Comparison of ENCODE assay signal across 21 cellular contexts in the genomic region with DNA sequence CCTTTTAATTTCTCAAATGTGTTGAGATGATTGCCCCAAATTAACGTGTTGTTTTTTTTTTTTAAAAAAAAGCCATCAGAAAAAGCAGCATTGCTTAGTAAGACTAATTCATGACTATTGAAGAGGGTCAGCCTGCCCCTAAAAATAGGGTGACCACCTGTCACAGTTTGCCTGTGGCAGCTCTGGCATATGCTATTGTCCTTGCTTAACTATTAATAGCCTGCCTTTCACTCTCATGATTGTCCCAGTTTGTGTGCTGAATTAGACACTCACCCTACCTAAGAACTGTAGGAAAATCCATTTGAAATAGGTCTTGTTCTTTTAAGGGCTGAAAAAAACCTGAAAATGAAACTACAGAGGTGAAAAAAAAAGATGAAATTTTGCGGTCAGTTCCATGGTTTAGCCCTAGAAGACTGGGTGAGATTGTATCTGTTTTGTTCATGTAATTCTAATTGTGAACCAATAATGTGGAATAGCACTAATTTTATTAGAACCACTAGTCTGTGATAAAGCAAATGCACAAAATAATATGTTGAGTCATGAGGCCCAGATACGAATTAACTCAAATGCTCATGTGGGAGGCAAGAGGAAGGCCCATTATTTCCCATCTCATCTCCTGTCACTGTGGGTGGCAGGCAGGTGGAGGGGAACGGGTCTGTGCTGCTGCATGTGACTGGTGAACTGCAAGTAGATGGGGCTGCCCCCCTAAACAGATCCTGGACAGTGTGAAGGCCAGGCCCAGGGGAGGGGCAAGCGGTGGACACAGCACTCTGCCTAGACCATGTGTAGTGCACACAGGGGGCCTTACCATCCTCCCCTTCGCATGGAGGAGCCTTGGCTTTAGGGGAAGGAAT.
DNase-seq lines count a peak whose midpoint lies in the region; ATAC-seq, FAIRE-seq and TF ChIP-seq lines count a peak whose summit lies in the region.
"Had no signal": no experiment of that assay in that cellular context is flagged by ENCODE, and none has a peak within 500 bp of the region (broad histone marks: within the 10 kb centered on the region; RNA-seq: fewer than 3 reads in every experiment).

No MANE protein-coding gene starts in this region.

- no peak overlapping the region; the same call in 1 of the 2 replicates for H3K14ac ChIP-seq in H9 (ENCODE audit: insufficient read depth, low read length)

- H3K4me3 Mint-ChIP-seq in H9 = no peak overlapping the region
- H3K4me3 Mint-ChIP-seq: activated CD4-positive, alpha-beta memory T cell treated with anti-CD3 and anti-CD28 coated beads for 36 hours; activated naive CD8-positive, alpha-beta T cell treated with anti-CD3 and anti-CD28 coated beads for 36 hours; activated T-cell treated with anti-CD3 and anti-CD28 coated beads, Interleukin-2, amount 50 U/mL, for 4 hours; HFFc6; neural progenitor cell had no signal

- no peak overlapping the region for H2AFZ ChIP-seq in H9 (ENCODE audit: low read length)
- H2AFZ ChIP-seq in GM12878 (ENCODE audit: control insufficient read depth, low read depth, low read length) = no peak overlapping the region
- H2AFZ ChIP-seq: neural progenitor cell had no signal

- H3K79me2 ChIP-seq in H9 (ENCODE audit: insufficient read depth, low read length) = no peaks in the 10 kb centered on the region
- H3K79me2 ChIP-seq in GM12878 (ENCODE audit: control insufficient read depth, insufficient read depth, low read length) = no peaks in the 10 kb centered on the region

- no CpG with 5 or more reads among the region's 6 CpGs for WGBS in H9 (ENCODE audit: extremely low coverage, insufficient read length, low lambda C conversion rate)
- WGBS in GM12878 (ENCODE audit: insufficient coverage, insufficient replicate concordance, low lambda C conversion rate, missing lambda C conversion rate) = 38% methylated on average over 6 of the region's 6 CpGs

- no peak overlapping the region for H2BK20ac ChIP-seq in H9 (ENCODE audit: low read depth, low read length, poor library complexity, severe bottlenecking)

- peak; percentile 39; the same call in 2 of the 3 replicates for ATAC-seq in GM12878
- no peak for ATAC-seq in HG02973 (IDR thresholded peaks at IDR 0.05; ENCODE audit: unreplicated experiment)
- ATAC-seq: activated T-cell treated with anti-CD3 and anti-CD28 coated beads, Interleukin-2, amount 50 U/mL, for 4 hours; upper lobe of right lung had no signal

- TF ChIP-seq RAD21 in GM12878 (IDR thresholded peaks at IDR 0.05; ENCODE audit: insufficient read depth, low read depth, low read length) = no peak

- H3K27ac ChIP-seq in H9 (ENCODE audit: insufficient read length, low read depth, low read length) (no peak overlapping the region), GM12878 (ENCODE audit: control insufficient read depth, insufficient read depth) (no peak overlapping the region)
- H3K27ac ChIP-seq: esophagus squamous epithelium, heart right ventricle, neural progenitor cell, stomach, upper lobe of right lung had no signal

- no peaks in the 10 kb centered on the region for H3K36me3 ChIP-seq in GM12878 (ENCODE audit: control insufficient read depth in 2 of 2, insufficient read depth in 2 of 2, low read length in 1 of 2)
- H3K36me3 ChIP-seq: esophagus squamous epithelium, heart right ventricle, neural progenitor cell, stomach, upper lobe of right lung had no signal

- peaks cover 4 to 5% of the 10 kb centered on the region in 2 experiments; a peak in 2 of 4 replicates for H3K4me1 Mint-ChIP-seq in H9
- H3K4me1 Mint-ChIP-seq: activated naive CD8-positive, alpha-beta T cell treated with anti-CD3 and anti-CD28 coated beads for 36 hours had no signal

- H3K23ac ChIP-seq in H9 (ENCODE audit: insufficient read length, low read depth, low read length) = no peak overlapping the region

- no peaks in the 10 kb centered on the region for H4K20me1 ChIP-seq in H9 (ENCODE audit: control insufficient read depth, insufficient read depth, insufficient read length)
- no peaks in the 10 kb centered on the region for H4K20me1 ChIP-seq in GM12878 (ENCODE audit: control insufficient read depth, insufficient read depth)

- no peaks in the 10 kb centered on the region for H3K27me3 ChIP-seq in H9 (ENCODE audit: insufficient read depth, low read length)
- H3K27me3 ChIP-seq in GM12878 (replicated peaks in 1 of 2; ENCODE audit: control insufficient read depth in 2 of 2, insufficient read depth in 2 of 2, low read length in 1 of 2) = peaks cover 0 to 4% of the 10 kb centered on the region in 2 experiments; a peak in 1 of 4 replicates
- H3K27me3 ChIP-seq: neural progenitor cell had no signal

- H2BK15ac ChIP-seq in H9 (ENCODE audit: low read depth, low read length) = no peak overlapping the region

- BruUV-seq in GM12878 (replicated peaks; lab: Mats Ljungman, UMichigan) = no TSS peak

- no peak overlapping the region for H3K9ac ChIP-seq in H9 (ENCODE audit: extremely low read depth, insufficient read length, low read length)
- no peak overlapping the region for H3K9ac ChIP-seq in GM12878 (ENCODE audit: control insufficient read depth, insufficient read depth, low read length)
- H3K9ac ChIP-seq: neural progenitor cell had no signal

- FAIRE-seq in GM12878 (lab: Jason Lieb, UNC) = no peak

- H3K4me2 ChIP-seq in H9 (ENCODE audit: insufficient read depth, insufficient read length, low read length) (no peak overlapping the region), GM12878 (ENCODE audit: control insufficient read depth, insufficient read depth) (no peak overlapping the region)
- H3K4me2 ChIP-seq: neural progenitor cell had no signal

- H3K9me3 ChIP-seq in H9 (ENCODE audit: control insufficient read depth, low read depth, low read length) = no peaks in the 10 kb centered on the region
- H3K9me3 ChIP-seq in GM12878 (replicated peaks; ENCODE audit: control insufficient read depth, insufficient read depth, low read length) = no peaks in the 10 kb centered on the region
- H3K9me3 ChIP-seq: esophagus squamous epithelium, heart right ventricle, stomach, upper lobe of right lung had no signal

- H3K4me3 ChIP-seq in GM12878 = no peak overlapping the region
- H3K4me3 ChIP-seq: esophagus squamous epithelium, heart right ventricle, neural progenitor cell, stomach, upper lobe of right lung had no signal

- TF ChIP-seq POLR2A in GM12878 (IDR thresholded peaks at IDR 0.05; ENCODE audit: low read depth, low read length) = no peak

- DNase-seq in NCI-H748 (lab: John Stamatoyannopoulos, UW; ENCODE audit: unreplicated experiment) (peak; percentile 14), NCI-H748 treated with DMSO at 0.1 percent for 48 hours (lab: John Stamatoyannopoulos, UW) (no peak), H9 (no peak), GM12878 (ENCODE audit: low read depth, low spot score) (no peak), retina (peak; percentile 60), NCI-H774 (lab: John Stamatoyannopoulos, UW) (no peak), pons (ENCODE audit: low spot score) (no peak)
- DNase-seq: ACHN; activated CD4-positive, alpha-beta memory T cell treated with anti-CD3 and anti-CD28 coated beads for 36 hours; activated naive CD8-positive, alpha-beta T cell treated with anti-CD3 and anti-CD28 coated beads for 36 hours; activated T-cell treated with anti-CD3 and anti-CD28 coated beads, Interleukin-2, amount 50 U/mL, for 4 hours; DMS79; esophagus squamous epithelium; heart right ventricle; HFFc6; NCI-H1930; RPMI8226; stomach; upper lobe of right lung had no signal

- H3K9me3 Mint-ChIP-seq in H9 = no peaks in the 10 kb centered on the region
- H3K9me3 Mint-ChIP-seq: activated CD4-positive, alpha-beta memory T cell treated with anti-CD3 and anti-CD28 coated beads for 36 hours; activated naive CD8-positive, alpha-beta T cell treated with anti-CD3 and anti-CD28 coated beads for 36 hours; activated T-cell treated with anti-CD3 and anti-CD28 coated beads, Interleukin-2, amount 50 U/mL, for 4 hours; HFFc6; neural progenitor cell had no signal

- H3K27me3 Mint-ChIP-seq in H9 (ENCODE audit: low read depth) = peaks cover 8% of the 10 kb centered on the region

- no peak overlapping the region for H3K4ac ChIP-seq in H9 (ENCODE audit: low read depth, low read length)

- no peaks in the 10 kb centered on the region for H3K79me1 ChIP-seq in H9 (ENCODE audit: insufficient read depth, low read depth, low read length, poor library complexity, severe bottlenecking)

- H2BK5ac ChIP-seq in H9 (ENCODE audit: insufficient read length, low read length) = no peak overlapping the region

- no peak overlapping the region for H2AK5ac ChIP-seq in H9 (ENCODE audit: insufficient read length, low read length)

- H4K8ac ChIP-seq in H9 (replicated peaks; ENCODE audit: insufficient read length, low read depth, low read length) = no peak overlapping the region

- no peak overlapping the region for H2BK120ac ChIP-seq in H9 (ENCODE audit: low read depth, low read length, poor library complexity, severe bottlenecking)

- RAD21 ChIA-PET in GM12878 (lab: Charles Lee; ENCODE audit: unreplicated experiment) = no interaction called here

- no peak overlapping the region for H2BK12ac ChIP-seq in H9 (ENCODE audit: insufficient read length, low read depth, low read length)

- H3K36me3 Mint-ChIP-seq in H9 (ENCODE audit: insufficient read depth in 1 of 3, low read depth in 3 of 3) = no peaks in the 10 kb centered on the region
- H3K36me3 Mint-ChIP-seq: activated CD4-positive, alpha-beta memory T cell treated with anti-CD3 and anti-CD28 coated beads for 36 hours; activated naive CD8-positive, alpha-beta T cell treated with anti-CD3 and anti-CD28 coated beads for 36 hours; neural progenitor cell had no signal

- H3K27ac Mint-ChIP-seq in H9 = no peak overlapping the region
- H3K27ac Mint-ChIP-seq: activated CD4-positive, alpha-beta memory T cell treated with anti-CD3 and anti-CD28 coated beads for 36 hours; activated naive CD8-positive, alpha-beta T cell treated with anti-CD3 and anti-CD28 coated beads for 36 hours; HFFc6 had no signal

- H3K56ac ChIP-seq in H9 (ENCODE audit: insufficient read length, low read depth, low read length) = no peak overlapping the region

- in situ Hi-C loops in GM12878 (cut with MboI) = no loop called here

- H3T11ph ChIP-seq in H9 (ENCODE audit: low read length) = no peak overlapping the region

- POLR2A ChIA-PET in GM12878 (lab: Charles Lee) = no interaction called here

- H4K91ac ChIP-seq in H9 (ENCODE audit: insufficient read length, low read depth, low read length) = no peak overlapping the region

- no peak overlapping the region for H3K18ac ChIP-seq in H9 (ENCODE audit: insufficient read length, low read depth, low read length)

- H4K5ac ChIP-seq in H9 (ENCODE audit: insufficient read length, low read depth, low read length) = peak overlapping the region; percentile 54

- SMC1A ChIA-PET in GM12878 (lab: Charles Lee; ENCODE audit: uncharacterized antibody, unreplicated experiment) = interaction anchor here (1.6 kb wide), 1 partner anchor 9 kb away, joined by 5 read pairs; no protein-coding TSS in a partner anchor

- CTCF ChIA-PET in GM12878 (lab: Yijun Ruan, JAX) = interaction anchor here (0.7 to 1.5 kb wide), 3 partner anchors 35 to 796 kb away, joined by 3 read pairs; no protein-coding TSS in a partner anchor

- TF ChIP-seq CTCF in H9 (conservative IDR thresholded peaks at IDR 0.05) = no peak
- TF ChIP-seq CTCF in GM12878 (IDR thresholded peaks at IDR 0.05 in 2 of 3, conservative IDR thresholded peaks at IDR 0.05 in 1 of 3; ENCODE audit: control insufficient read depth in 2 of 3, extremely low read depth in 1 of 3, insufficient read depth in 1 of 3, low read depth in 3 of 3, low read length in 3 of 3) = no peak

- TF ChIP-seq EP300 in GM12878 (IDR thresholded peaks at IDR 0.05; ENCODE audit: borderline replicate concordance in 1 of 2, control insufficient read depth in 1 of 2, low read depth in 2 of 2, low read length in 2 of 2) = no peak

- intact Hi-C loops in GM12878 (cut with micrococcal nuclease; ENCODE audit: unreplicated experiment) = no loop called here

- H3K23me2 ChIP-seq in H9 (ENCODE audit: insufficient read length, low read depth, low read length, poor library complexity, severe bottlenecking) = no peaks in the 10 kb centered on the region

- H3K4me1 ChIP-seq in H9 (ENCODE audit: insufficient read depth, low read length) (no peaks in the 10 kb centered on the region; the same call in 1 of the 2 replicates), GM12878 (ENCODE audit: control insufficient read depth, insufficient read depth, low read length) (no peaks in the 10 kb centered on the region)
- H3K4me1 ChIP-seq: esophagus squamous epithelium, neural progenitor cell, stomach, upper lobe of right lung had no signal

Comparison
In these comparisons a context has a peak if more than half of its experiments do, and no peak if none do; other contexts are left out.
1. DNase-seq: peak in NCI-H748 (single experiment) and retina (single experiment); none in NCI-H748 treated with DMSO at 0.1 percent for 48 hours (single experiment), H9 (single experiment), GM12878 (single experiment), NCI-H774 (single experiment) and pons (single experiment).